In genomic region chr15:69290346-69291164, GRCh38 we compare ENCODE assay signal across 21 cellular contexts. TPM values are rescaled to one million over a fixed set of nuclear protein-coding genes. Genes with fewer than 3 reads are reported as not detected.
DNase-seq lines count a peak whose midpoint lies in the region; ATAC-seq and TF ChIP-seq lines count a peak whose summit lies in the region.
"Had no signal": no experiment of that assay in that cellular context is flagged by ENCODE, and none has a peak within 500 bp of the region (broad histone marks: within the 10 kb centered on the region; RNA-seq: fewer than 3 reads in every experiment).

No MANE protein-coding gene starts in this region.

- H3K4me1 Mint-ChIP-seq in activated CD8-positive, alpha-beta T cell treated with anti-CD3 and anti-CD28 coated beads for 36 hours (ENCODE audit: low read depth) = no peaks in the 10 kb centered on the region
- H3K4me1 Mint-ChIP-seq: memory B cell, neural crest cell had no signal

- no peaks in the 10 kb centered on the region for H3K79me1 ChIP-seq in mesendoderm (ENCODE audit: low read length)

- H3K27me3 Mint-ChIP-seq in activated CD8-positive, alpha-beta T cell treated with anti-CD3 and anti-CD28 coated beads for 36 hours = no peaks in the 10 kb centered on the region

- TF ChIP-seq POLR2A in heart left ventricle (IDR thresholded peaks at IDR 0.05) = no peak

- no peak overlapping the region for H2BK5ac ChIP-seq in mesendoderm (ENCODE audit: low read length)

- intact Hi-C loops in Right ventricle myocardium inferior (cut with DNase I) = no loop called here
- intact Hi-C loops in cardiac septum (cut with DNase I) = no loop called here
- intact Hi-C loops in heart left ventricle (cut with DNase I) = no loop called here
- intact Hi-C loops in activated CD8-positive, alpha-beta T cell treated with anti-CD3 and anti-CD28 coated beads for 36 hours (cut with micrococcal nuclease) = no loop called here

- no peak overlapping the region for H3K23ac ChIP-seq in mesendoderm (ENCODE audit: low read length)

- POLR2A ChIA-PET in activated CD8-positive, alpha-beta T cell treated with anti-CD3 and anti-CD28 coated beads for 36 hours (lab: Charles Lee) = no interaction called here

- H3K9me3 ChIP-seq in heart left ventricle = no peaks in the 10 kb centered on the region
- H3K9me3 ChIP-seq: adrenal gland, BLaER1, psoas muscle, testis had no signal

- H3K56ac ChIP-seq in mesendoderm (ENCODE audit: low read length) = no peak overlapping the region

- no peak for TF ChIP-seq CTCF in heart left ventricle (IDR thresholded peaks at IDR 0.05)
- TF ChIP-seq CTCF in activated CD8-positive, alpha-beta T cell treated with anti-CD3 and anti-CD28 coated beads for 36 hours (IDR thresholded peaks at IDR 0.05) = no peak

- CTCF ChIA-PET in activated CD8-positive, alpha-beta T cell treated with anti-CD3 and anti-CD28 coated beads for 36 hours (lab: Charles Lee) = no interaction called here

- H3K4me3 Mint-ChIP-seq in activated CD8-positive, alpha-beta T cell treated with anti-CD3 and anti-CD28 coated beads for 36 hours = no peak overlapping the region
- H3K4me3 Mint-ChIP-seq: memory B cell, neural crest cell had no signal

- H3K4me1 ChIP-seq in heart left ventricle (peaks cover 0 to 24% (median 11%) of the 10 kb centered on the region in 12 donors), mesendoderm (ENCODE audit: control insufficient read depth, low read depth, low read length) (no peaks in the 10 kb centered on the region)
- H3K4me1 ChIP-seq: psoas muscle had no signal

- no peaks in the 10 kb centered on the region for H3K36me3 Mint-ChIP-seq in activated CD8-positive, alpha-beta T cell treated with anti-CD3 and anti-CD28 coated beads for 36 hours (ENCODE audit: low read depth)
- H3K36me3 Mint-ChIP-seq: memory B cell had no signal

- no peak overlapping the region for H2AK5ac ChIP-seq in mesendoderm (ENCODE audit: low read length)

- WGBS in heart left ventricle, 4 donors = 61 to 71% (median 67%) methylated on average over 7 of the region's 7 CpGs
- no CpG with 5 or more reads among the region's 7 CpGs for WGBS in mesendoderm (ENCODE audit: extremely low coverage, insufficient coverage, low lambda C conversion rate)

- no peak overlapping the region for H3K4me2 ChIP-seq in mesendoderm (ENCODE audit: low read length)
- H3K4me2 ChIP-seq: BLaER1, PC-9 had no signal

- no peak overlapping the region for H2BK120ac ChIP-seq in mesendoderm (ENCODE audit: low read depth, low read length)

- no peak overlapping the region for H3K4me3 ChIP-seq in heart left ventricle
- H3K4me3 ChIP-seq in mesendoderm (ENCODE audit: low read length) = no peak overlapping the region
- H3K4me3 ChIP-seq: adrenal gland, BLaER1, PC-9, psoas muscle, testis had no signal

- H3K27ac Mint-ChIP-seq in activated CD8-positive, alpha-beta T cell treated with anti-CD3 and anti-CD28 coated beads for 36 hours = no peak overlapping the region
- H3K27ac Mint-ChIP-seq: memory B cell had no signal

- no peak overlapping the region for H3K4ac ChIP-seq in mesendoderm (ENCODE audit: low read depth, low read length)

- no peak overlapping the region for H4K8ac ChIP-seq in mesendoderm (ENCODE audit: low read depth, low read length)

- ATAC-seq in Right ventricle myocardium inferior (peak; percentile 86), heart left ventricle (peak; percentile 85 to 97 (median 92)), HG03108 (IDR thresholded peaks at IDR 0.05; ENCODE audit: unreplicated experiment) (no peak), GM19467 (IDR thresholded peaks at IDR 0.05; ENCODE audit: unreplicated experiment) (no peak)
- no peak for ATAC-seq in activated CD8-positive, alpha-beta T cell treated with anti-CD3 and anti-CD28 coated beads for 36 hours

- H4K5ac ChIP-seq in mesendoderm (ENCODE audit: low read length) = no peak overlapping the region

- H3K36me3 ChIP-seq in heart left ventricle = no peaks in the 10 kb centered on the region
- H3K36me3 ChIP-seq in mesendoderm (ENCODE audit: control insufficient read depth, insufficient read depth, low read length) = no peaks in the 10 kb centered on the region
- H3K36me3 ChIP-seq: adrenal gland, BLaER1 had no signal

- no peaks in the 10 kb centered on the region for H3K27me3 ChIP-seq in heart left ventricle
- H3K27me3 ChIP-seq in mesendoderm (ENCODE audit: insufficient read depth, low read length, poor library complexity) = no peaks in the 10 kb centered on the region
- H3K27me3 ChIP-seq: adrenal gland, BLaER1, testis had no signal

- H3K9ac ChIP-seq in mesendoderm (ENCODE audit: low read length) = no peak overlapping the region
- H3K9ac ChIP-seq: BLaER1 had no signal

- no peak overlapping the region for H3K18ac ChIP-seq in mesendoderm (ENCODE audit: low read length)

- H3K27ac ChIP-seq in heart left ventricle (peak overlapping the region in 9 of 12 donors; percentile 11 to 84 (median 51)), mesendoderm (ENCODE audit: low read depth, low read length) (no peak overlapping the region)
- H3K27ac ChIP-seq: BLaER1, PC-9, psoas muscle, testis had no signal

- DNase-seq in Right ventricle myocardium inferior (ENCODE audit: missing footprints) = no peak
- no peak for DNase-seq in cardiac septum (ENCODE audit: low spot score)
- DNase-seq in heart left ventricle = peak; percentile 56 to 71 (median 68)
- DNase-seq in mesendoderm = peak; percentile 49
- DNase-seq in activated CD8-positive, alpha-beta T cell treated with anti-CD3 and anti-CD28 coated beads for 36 hours = no peak
- no peak for DNase-seq in NCI-H2196 (lab: John Stamatoyannopoulos, UW; ENCODE audit: unreplicated experiment)
- DNase-seq: activated effector memory CD4-positive, alpha-beta T cell treated with Interleukin-2 at 50 U/mL for 16 hours; effector memory CD4-positive, alpha-beta T cell; NCI-H774; PC-9; stimulated activated CD8-positive, alpha-beta memory T cell treated with anti-CD3 and anti-CD28 coated beads, Interleukin-4, amount 100 ng/mL, for 48 hours; testis had no signal

- H3K79me2 ChIP-seq in mesendoderm (ENCODE audit: control insufficient read depth, insufficient read depth, low read length) = no peaks in the 10 kb centered on the region

- no peaks in the 10 kb centered on the region for H3K9me3 Mint-ChIP-seq in activated CD8-positive, alpha-beta T cell treated with anti-CD3 and anti-CD28 coated beads for 36 hours
- H3K9me3 Mint-ChIP-seq: neural crest cell had no signal

- no peak overlapping the region for H2BK15ac ChIP-seq in mesendoderm (replicated peaks; ENCODE audit: low read depth)

RNA-seq across cellular contexts. Expression of gene PAQR5, which starts 8.2 kb away (rescaled TPM):
- total RNA-seq in Right ventricle myocardium inferior (1.1 TPM), cardiac septum (0.16 TPM), heart left ventricle (1 to 10 TPM in 5 of 9 donors, under 1 TPM in 4; 0.27 to 1.6 (median 1.1) TPM)
- polyA plus RNA-seq in heart left ventricle = 1 to 10 TPM in 1 of 2 donors, under 1 TPM in 1; 0.91 to 1.2 TPM
- polyA plus RNA-seq in mesendoderm (2013, experiment 1 of 2) = 2.0 TPM
- polyA plus RNA-seq in mesendoderm (2013, experiment 2 of 2) = 2.4 TPM
- total RNA-seq in activated CD8-positive, alpha-beta T cell treated with anti-CD3 and anti-CD28 coated beads for 36 hours = under 1 TPM in 1 of 2 experiments, not detected in 1; 0.14 TPM
- total RNA-seq: glomerular endothelial cell; T-helper 2 cell treated with Interferon-gamma antibody and Interleukin-4, amounts not matched to agents 100 ng/mL and 5 ng/mL, for 36 hours had no signal

Comparison
In these comparisons a context has a peak if more than half of its experiments do, and no peak if none do; other contexts are left out.
1. DNase-seq: peak in heart left ventricle (5 of 5) and mesendoderm (single experiment); none in Right ventricle myocardium inferior (single experiment), cardiac septum (single experiment), activated CD8-positive, alpha-beta T cell treated with anti-CD3 and anti-CD28 coated beads for 36 hours (single experiment) and NCI-H2196 (single experiment).
2. ATAC-seq: peak in Right ventricle myocardium inferior (single experiment) and heart left ventricle (4 of 4); none in HG03108 (single experiment), activated CD8-positive, alpha-beta T cell treated with anti-CD3 and anti-CD28 coated beads for 36 hours (single experiment) and GM19467 (single experiment).